ENCODE assay signal across 11 cellular contexts in genomic region chr2:186592137-186592875, GRCh38. TPM values are rescaled to one million over a fixed set of nuclear protein-coding genes. Genes with fewer than 3 reads are reported as not detected.
A peak's percentile ranks its signal among the peaks of the same experiment; 100 is the strongest.
DNase-seq lines count a peak whose midpoint lies in the region; ATAC-seq and TF ChIP-seq lines count a peak whose summit lies in the region.
"Had no signal": no experiment of that assay in that cellular context is flagged by ENCODE, and none has a peak within 500 bp of the region (broad histone marks: within the 10 kb centered on the region; RNA-seq: fewer than 3 reads in every experiment).

No MANE protein-coding gene starts in this region.

- H3K4me1 ChIP-seq in Loucy (ENCODE audit: insufficient read depth, low read length, poor library complexity, severe bottlenecking) (peaks cover 6% of the 10 kb centered on the region), endocrine pancreas (ENCODE audit: control insufficient read depth, insufficient read depth, low read length) (peaks cover 34% of the 10 kb centered on the region)

- peak overlapping the region; percentile 54 for H3K4me3 Mint-ChIP-seq in CD4-positive, alpha-beta T cell
- peak overlapping the region; percentile 69 for H3K4me3 Mint-ChIP-seq in neural crest cell

- H3K4me1 Mint-ChIP-seq in CD4-positive, alpha-beta T cell (ENCODE audit: low read depth): peaks cover 39% of the 10 kb centered on the region
- peaks cover 44% of the 10 kb centered on the region for H3K4me1 Mint-ChIP-seq in neural crest cell

- H3K27me3 ChIP-seq in CD4-positive, alpha-beta T cell (ENCODE audit: control insufficient read depth, insufficient read depth, low read length): no peaks in the 10 kb centered on the region
- H3K27me3 ChIP-seq in Loucy (ENCODE audit: insufficient read depth, low read length, poor library complexity, severe bottlenecking) (no peaks in the 10 kb centered on the region), endocrine pancreas (ENCODE audit: control insufficient read depth, insufficient read depth, low read length) (no peaks in the 10 kb centered on the region)

- peak overlapping the region; percentile 73 for H3K4me2 ChIP-seq in Loucy (ENCODE audit: low read depth, low read length, poor library complexity, severe bottlenecking)

- peak overlapping the region; percentile 73 for H3K27ac Mint-ChIP-seq in CD4-positive, alpha-beta T cell
- no peak overlapping the region for H3K27ac Mint-ChIP-seq in neural crest cell (ENCODE audit: unreplicated experiment)
- H3K27ac Mint-ChIP-seq: activated B cell treated with CpG ODN at 0.5 μM for 24 hours had no signal

- H3K79me2 ChIP-seq in Loucy (ENCODE audit: insufficient read depth, low read length): peaks cover 43% of the 10 kb centered on the region

- POLR2A ChIA-PET in CD4-positive, alpha-beta T cell (lab: Charles Lee): interaction anchor here (0.7 kb wide), 1 partner anchor 131 kb away, joined by 3 read pairs; no protein-coding TSS in a partner anchor

- no peak overlapping the region for H2AFZ ChIP-seq in Loucy (ENCODE audit: low read length)

- DNase-seq in CD4-positive, alpha-beta T cell: no peak
- no peak for DNase-seq in neural crest cell (ENCODE audit: low read depth, low spot score)
- no peak for DNase-seq in NCI-H187 (lab: John Stamatoyannopoulos, UW)
- DNase-seq: activated B cell treated with CpG ODN at 0.5 μM for 24 hours; activated naive CD4-positive, alpha-beta T cell treated with anti-CD3 and anti-CD28 coated beads, Interleukin-2, amount 50 U/mL, for 16 hours; NK-92 treated with Interleukin-12 subunit alpha and Interleukin-12 subunit beta, amount 100 ng/mL, for 24 hours had no signal

- no peaks in the 10 kb centered on the region for H3K9me3 ChIP-seq in CD4-positive, alpha-beta T cell (ENCODE audit: control insufficient read depth, low read length)
- no peaks in the 10 kb centered on the region for H3K9me3 ChIP-seq in Loucy (ENCODE audit: insufficient read depth, low read depth, low read length)
- no peaks in the 10 kb centered on the region for H3K9me3 ChIP-seq in endocrine pancreas (ENCODE audit: control insufficient read depth, low read length)

- no peak overlapping the region for H3K27ac ChIP-seq in CD4-positive, alpha-beta T cell (ENCODE audit: low read depth, low read length)

- H3K27me3 Mint-ChIP-seq in CD4-positive, alpha-beta T cell: no peaks in the 10 kb centered on the region
- no peaks in the 10 kb centered on the region for H3K27me3 Mint-ChIP-seq in neural crest cell (ENCODE audit: low read depth)
- H3K27me3 Mint-ChIP-seq: activated B cell treated with CpG ODN at 0.5 μM for 24 hours had no signal

- no peak for ATAC-seq in CD4-positive, alpha-beta T cell (ENCODE audit: poor library complexity)
- ATAC-seq in GM18505 (IDR thresholded peaks at IDR 0.05; ENCODE audit: unreplicated experiment) (no peak), GM21390 (IDR thresholded peaks at IDR 0.05; ENCODE audit: unreplicated experiment) (no peak), GM19035 (IDR thresholded peaks at IDR 0.05; ENCODE audit: unreplicated experiment) (no peak)

- H3K9ac ChIP-seq in Loucy (ENCODE audit: low read depth, low read length, poor library complexity, severe bottlenecking) (peak overlapping the region; percentile 35), endocrine pancreas (ENCODE audit: control insufficient read depth, insufficient read depth, low read length) (no peak overlapping the region)

- no peaks in the 10 kb centered on the region for H3K9me3 Mint-ChIP-seq in CD4-positive, alpha-beta T cell
- H3K9me3 Mint-ChIP-seq in neural crest cell: no peaks in the 10 kb centered on the region
- H3K9me3 Mint-ChIP-seq: activated B cell treated with CpG ODN at 0.5 μM for 24 hours had no signal

- H4K20me1 ChIP-seq in Loucy (ENCODE audit: insufficient read depth, low read length, poor library complexity, severe bottlenecking): no peaks in the 10 kb centered on the region

- CTCF ChIA-PET in CD4-positive, alpha-beta T cell (lab: Charles Lee): no interaction called here

- H3K4me3 ChIP-seq in Loucy (ENCODE audit: low read length, poor library complexity, severe bottlenecking) (peak overlapping the region; percentile 79), endocrine pancreas (ENCODE audit: control insufficient read depth, insufficient read depth, low read length) (peak overlapping the region; percentile 100)

- H3F3A ChIP-seq in Loucy (ENCODE audit: low read depth): no peaks in the 10 kb centered on the region

- intact Hi-C loops in CD4-positive, alpha-beta T cell (cut with DNase I, micrococcal nuclease): loop anchor here in 1 of 2 experiments (10.0 kb wide), 1 partner anchor 88 kb away; no protein-coding TSS in a partner anchor

- H3K9me2 ChIP-seq in Loucy (replicated peaks; ENCODE audit: low read depth, low read length): no peaks in the 10 kb centered on the region

- no peaks in the 10 kb centered on the region for H3K36me3 ChIP-seq in Loucy (ENCODE audit: insufficient read depth, low read length)
- no peaks in the 10 kb centered on the region for H3K36me3 ChIP-seq in endocrine pancreas (ENCODE audit: control insufficient read depth, insufficient read depth, low read length)

- no peak for TF ChIP-seq POLR2A in GM18505 (IDR thresholded peaks at IDR 0.05; ENCODE audit: borderline replicate concordance, extremely low read depth, insufficient read depth, insufficient read length)

- no peak for TF ChIP-seq CTCF in CD4-positive, alpha-beta T cell (IDR thresholded peaks at IDR 0.05)
- TF ChIP-seq CTCF in Loucy (conservative IDR thresholded peaks at IDR 0.05; ENCODE audit: low read length) (no peak), neural crest cell (conservative IDR thresholded peaks at IDR 0.05) (no peak)

- peaks cover 5% of the 10 kb centered on the region for H3K36me3 Mint-ChIP-seq in CD4-positive, alpha-beta T cell (ENCODE audit: low read depth)
- H3K36me3 Mint-ChIP-seq in neural crest cell (ENCODE audit: low read depth): no peaks in the 10 kb centered on the region

RNA-seq across cellular contexts. Expression of gene ITGAV, which starts 2.5 kb away (rescaled TPM):
- total RNA-seq in CD4-positive, alpha-beta T cell: 1 to 10 TPM; 2.9 to 3.7 TPM
- total RNA-seq in neural crest cell: 46.8 and 50.3 TPM in 2 replicates

Comparison
In these comparisons a context has a peak if more than half of its experiments do, and no peak if none do; other contexts are left out.
1. RNA of gene ITGAV, which starts 2.5 kb away (total RNA-seq): 46.8 to 50.3 TPM in neural crest cell; 2.9 to 3.7 TPM in CD4-positive, alpha-beta T cell; every median in the first group is over 10 times any median in the second.